1 cellular context compared by ENCODE assay signal in the genomic region with DNA sequence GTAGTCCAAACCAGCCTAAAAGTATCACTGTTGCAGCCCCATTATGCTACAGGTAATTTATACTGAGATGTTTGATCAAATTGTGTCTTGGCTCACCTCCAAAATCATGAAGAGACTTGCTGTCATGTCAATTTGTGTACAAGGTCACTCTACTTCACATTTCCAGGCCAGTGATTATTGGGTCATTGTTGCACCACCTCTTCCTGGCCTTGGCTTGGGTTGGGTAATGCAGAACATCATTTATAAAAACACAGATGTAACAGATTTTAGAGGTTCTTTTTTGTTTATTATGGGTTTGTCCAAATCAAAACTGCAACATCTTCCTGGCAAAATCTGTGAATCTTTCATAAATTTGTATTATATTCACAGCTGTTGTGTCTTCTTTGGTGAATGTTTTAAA.
TF ChIP-seq lines count a peak whose summit lies in the region.

No MANE protein-coding gene starts in this region.

TF ChIP-seq in WTC11, 78 proteins besides CTCF, POLR2A, EP300 and RAD21 (continued from another document):
- TF ChIP-seq, protein P1, sequence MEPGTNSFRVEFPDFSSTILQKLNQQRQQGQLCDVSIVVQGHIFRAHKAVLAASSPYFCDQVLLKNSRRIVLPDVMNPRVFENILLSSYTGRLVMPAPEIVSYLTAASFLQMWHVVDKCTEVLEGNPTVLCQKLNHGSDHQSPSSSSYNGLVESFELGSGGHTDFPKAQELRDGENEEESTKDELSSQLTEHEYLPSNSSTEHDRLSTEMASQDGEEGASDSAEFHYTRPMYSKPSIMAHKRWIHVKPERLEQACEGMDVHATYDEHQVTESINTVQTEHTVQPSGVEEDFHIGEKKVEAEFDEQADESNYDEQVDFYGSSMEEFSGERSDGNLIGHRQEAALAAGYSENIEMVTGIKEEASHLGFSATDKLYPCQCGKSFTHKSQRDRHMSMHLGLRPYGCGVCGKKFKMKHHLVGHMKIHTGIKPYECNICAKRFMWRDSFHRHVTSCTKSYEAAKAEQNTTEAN (CRISPR knock-in tag; IDR thresholded peaks at IDR 0.05), result no peak
TF ChIP-seq in WTC11: peak in this region for 0.
